ENCODE assay signal across 8 cellular contexts in the genomic region with DNA sequence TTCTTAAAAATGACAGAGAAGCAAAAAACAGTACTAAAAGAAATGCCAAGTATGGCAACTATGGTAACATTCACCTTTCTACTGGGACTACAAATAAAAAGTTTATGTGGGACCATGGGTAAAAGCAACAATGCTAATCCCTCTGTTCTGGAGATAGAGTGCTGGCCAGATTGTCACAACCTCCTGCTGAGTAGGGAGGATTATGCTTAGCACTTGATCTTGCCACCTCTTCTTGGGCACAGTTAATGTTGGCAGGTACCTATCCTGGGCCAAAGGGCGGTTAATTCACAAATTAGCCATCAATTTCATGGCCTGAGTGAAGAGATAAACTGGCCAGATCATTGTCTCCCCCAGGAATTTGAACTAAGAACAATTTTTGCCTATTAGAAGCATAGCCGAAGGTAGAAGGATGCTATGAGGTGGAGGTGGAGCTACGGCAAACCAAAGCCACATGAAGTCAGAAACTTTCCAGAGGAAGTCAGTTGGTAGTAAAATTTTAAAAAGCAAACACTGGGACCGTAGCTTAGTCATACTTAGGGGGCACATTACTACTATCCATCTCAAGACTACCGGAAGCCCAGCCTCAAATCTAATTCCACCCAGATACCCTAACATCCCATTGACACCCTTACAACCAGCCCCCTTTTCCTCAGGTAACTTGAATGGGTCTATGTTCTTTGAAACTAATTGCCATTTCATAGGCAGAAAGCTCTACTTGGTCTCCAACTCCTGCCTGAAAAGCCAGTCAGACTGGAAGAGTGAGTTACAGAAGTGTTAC. TPM values are rescaled to one million over a fixed set of nuclear protein-coding genes. Genes with fewer than 3 reads are reported as not detected.
DNase-seq lines count a peak whose midpoint lies in the region; ATAC-seq and TF ChIP-seq lines count a peak whose summit lies in the region.

No MANE protein-coding gene starts in this region.

- H3K27me3 ChIP-seq in heart left ventricle (no peaks in the 10 kb centered on the region), aorta (ENCODE audit: control insufficient read depth in 1 of 2, insufficient read depth in 2 of 2, low read length in 1 of 2) (no peaks in the 10 kb centered on the region)

- H3K4me1 ChIP-seq in heart left ventricle (peaks cover 0 to 38% (median 19%) of the 10 kb centered on the region in 12 donors), aorta (ENCODE audit: control insufficient read depth in 1 of 2, insufficient read depth in 2 of 2, low read length in 2 of 2) (peaks cover 0 to 6% of the 10 kb centered on the region in 2 donors)

- H3K9me3 ChIP-seq in heart left ventricle (no peaks in the 10 kb centered on the region), aorta (ENCODE audit: control insufficient read depth, low read length) (no peaks in the 10 kb centered on the region)

- H3K36me3 ChIP-seq in heart left ventricle (peaks cover 0 to 29% (median 26%) of the 10 kb centered on the region in 9 donors), aorta (ENCODE audit: control insufficient read depth in 1 of 2, insufficient read depth in 2 of 2, low read length in 1 of 2) (peaks cover 2 to 4% of the 10 kb centered on the region in 2 donors)

- intact Hi-C loops in heart left ventricle (cut with DNase I) = loop anchor here in 3 of 10 donors (5.0 to 10.0 kb wide), 3 partner anchors 99 to 184 kb away; a partner anchor contains a TSS
- intact Hi-C loops in aorta (cut with DNase I) = no loop called here

- peak overlapping the region; percentile 97 for H3K27ac Mint-ChIP-seq in activated naive CD8-positive, alpha-beta T cell
- H3K27ac Mint-ChIP-seq in nephron = peak overlapping the region; percentile 31 to 99 (median 82)

- no peaks in the 10 kb centered on the region for H3K9me3 Mint-ChIP-seq in activated naive CD8-positive, alpha-beta T cell (ENCODE audit: low read depth)
- H3K9me3 Mint-ChIP-seq in nephron = no peaks in the 10 kb centered on the region

- DNase-seq in NB4 (ENCODE audit: low read depth) (peak; percentile 51), heart left ventricle (no peak), aorta (no peak), NCI-H2227 (lab: John Stamatoyannopoulos, UW; ENCODE audit: unreplicated experiment) (no peak)

- H3K4me3 ChIP-seq in NB4 (ENCODE audit: low read depth, low read length) (peak overlapping the region; percentile 17), heart left ventricle (no peak overlapping the region), aorta (ENCODE audit: low read length in 2 of 2) (no peak overlapping the region)

- TF ChIP-seq CTCF in NB4 (IDR thresholded peaks at IDR 0.05; ENCODE audit: low read depth, low read length) (no peak), nephron (IDR thresholded peaks at IDR 0.05; ENCODE audit: unreplicated experiment in 3 of 3) (no peak), heart left ventricle (IDR thresholded peaks at IDR 0.05) (no peak)

- H3K27me3 Mint-ChIP-seq in activated naive CD8-positive, alpha-beta T cell = no peaks in the 10 kb centered on the region
- H3K27me3 Mint-ChIP-seq in nephron (ENCODE audit: low read depth) = no peaks in the 10 kb centered on the region

- peaks cover 64% of the 10 kb centered on the region for H3K4me1 Mint-ChIP-seq in activated naive CD8-positive, alpha-beta T cell (ENCODE audit: low read depth)
- peaks cover 28% of the 10 kb centered on the region for H3K4me1 Mint-ChIP-seq in nephron

- 77 to 89% (median 87%) methylated on average over 5 of the region's 5 CpGs for WGBS in heart left ventricle, 4 donors
- 69 to 84% methylated on average over 5 of the region's 5 CpGs for WGBS in aorta, 2 donors

- H3K27ac ChIP-seq in heart left ventricle (peak overlapping the region in 1 of 12 donors; percentile 55), aorta (ENCODE audit: low read depth in 1 of 2, low read length in 2 of 2) (peak overlapping the region in 1 of 2 donors; percentile 25)

- TF ChIP-seq POLR2A in NB4 (IDR thresholded peaks at IDR 0.05; ENCODE audit: extremely low read depth, insufficient read length) = no peak
- TF ChIP-seq POLR2A in heart left ventricle (IDR thresholded peaks at IDR 0.05) = no peak

- H3K36me3 Mint-ChIP-seq in activated naive CD8-positive, alpha-beta T cell = peaks cover 11% of the 10 kb centered on the region
- peaks cover 21% of the 10 kb centered on the region for H3K36me3 Mint-ChIP-seq in nephron (ENCODE audit: low read depth)

- ATAC-seq in GM18868 (IDR thresholded peaks at IDR 0.05; ENCODE audit: unreplicated experiment) (peak; percentile 39), heart left ventricle (no peak), aorta (ENCODE audit: low FRiP score) (no peak), esophagus mucosa (no peak)

- H3K4me3 Mint-ChIP-seq in activated naive CD8-positive, alpha-beta T cell = peak overlapping the region; percentile 90
- peak overlapping the region; percentile 47 to 83 (median 75) for H3K4me3 Mint-ChIP-seq in nephron

RNA-seq across cellular contexts. Expression of a gene that starts 2.7 kb away (rescaled TPM):
- total RNA-seq in heart left ventricle (1 to 10 TPM; 4.9 to 8.6 (median 6.4) TPM), aorta (10 to 100 TPM in 1 of 2 donors, 1 to 10 TPM in 1; 7.5 to 11.9 TPM), esophagus mucosa (7.8 TPM)
- polyA plus RNA-seq in heart left ventricle (1 to 10 TPM; 2.1 to 3.5 TPM), aorta (1 to 10 TPM; 2.4 to 4.8 TPM)
